In genomic region chr7:13057462-13058200, GRCh38 we compare ENCODE assay signal across 9 cellular contexts.
A peak's percentile ranks its signal among the peaks of the same experiment; 100 is the strongest.
DNase-seq lines count a peak whose midpoint lies in the region; ATAC-seq and TF ChIP-seq lines count a peak whose summit lies in the region.
"Had no signal": no experiment of that assay in that cellular context is flagged by ENCODE, and none has a peak within 500 bp of the region (broad histone marks: within the 10 kb centered on the region; RNA-seq: fewer than 3 reads in every experiment).

No MANE protein-coding gene starts in this region.

- no peaks in the 10 kb centered on the region for H3K79me2 ChIP-seq in hepatocyte

- no peak for TF ChIP-seq RAD21 in IMR-90 (IDR thresholded peaks at IDR 0.05; ENCODE audit: low read length)

- H2BK20ac ChIP-seq in IMR-90 (ENCODE audit: low read depth, low read length): peak overlapping the region; percentile 90

- H3K36me3 ChIP-seq in IMR-90 (ENCODE audit: control insufficient read depth, insufficient read depth, low read length) (no peaks in the 10 kb centered on the region), hepatocyte (replicated peaks; ENCODE audit: insufficient read depth, low read depth) (no peaks in the 10 kb centered on the region), BE2C (no peaks in the 10 kb centered on the region)
- H3K36me3 ChIP-seq: cardiac muscle cell had no signal

- in situ Hi-C loops in IMR-90 (cut with MboI; ENCODE audit: low sequenced_read_pairs): no loop called here

- H3K4me1 ChIP-seq in IMR-90 (ENCODE audit: control insufficient read depth, insufficient read depth, low read length) (peaks cover 4% of the 10 kb centered on the region; the same call in 1 of the 2 replicates), hepatocyte (ENCODE audit: insufficient read depth) (no peaks in the 10 kb centered on the region), BE2C (no peaks in the 10 kb centered on the region)

- peak overlapping the region; percentile 75 for H2AFZ ChIP-seq in IMR-90 (replicated peaks; ENCODE audit: low read length, poor library complexity)
- H2AFZ ChIP-seq in hepatocyte: peak overlapping the region; percentile 19

- intact Hi-C loops in IMR-90 (cut with micrococcal nuclease): no loop called here

- H3K27me3 ChIP-seq in IMR-90 (ENCODE audit: control insufficient read depth, insufficient read depth, low read length): no peaks in the 10 kb centered on the region
- no peaks in the 10 kb centered on the region for H3K27me3 ChIP-seq in hepatocyte
- no peaks in the 10 kb centered on the region; the same call in 1 of the 2 replicates for H3K27me3 ChIP-seq in BE2C
- H3K27me3 ChIP-seq: cardiac muscle cell had no signal

- no peak for TF ChIP-seq CTCF in IMR-90 (conservative IDR thresholded peaks at IDR 0.05; ENCODE audit: low read depth, low read length)
- TF ChIP-seq CTCF in hepatocyte (IDR thresholded peaks at IDR 0.05; ENCODE audit: poor library complexity): no peak
- no peak for TF ChIP-seq CTCF in endothelial cell (IDR thresholded peaks at IDR 0.05; ENCODE audit: unreplicated experiment)
- TF ChIP-seq CTCF in BE2C (IDR thresholded peaks at IDR 0.05; ENCODE audit: low read depth, low read length): no peak

- dilution Hi-C loops in IMR-90 (cut with HindIII; ENCODE audit: low sequenced_read_pairs, unreplicated experiment): no loop called here

- no peaks in the 10 kb centered on the region for H3K27me3 Mint-ChIP-seq in endothelial cell (ENCODE audit: unreplicated experiment)

- H3K18ac ChIP-seq in IMR-90 (ENCODE audit: low read depth, low read length): peak overlapping the region; percentile 98

- peak overlapping the region; percentile 97 for H4K5ac ChIP-seq in IMR-90 (ENCODE audit: low read depth, low read length)

- no CpG with 5 or more reads among the region's 6 CpGs for WGBS in IMR-90 (ENCODE audit: extremely low coverage in 2 of 2, insufficient read length in 1 of 2), 2 experiments
- WGBS in hepatocyte (ENCODE audit: low lambda C conversion rate, missing lambda C conversion rate): 90% methylated on average over 6 of the region's 6 CpGs

- H2BK120ac ChIP-seq in IMR-90 (ENCODE audit: low read depth, low read length): peak overlapping the region; percentile 88

- no peak overlapping the region for H2AK9ac ChIP-seq in IMR-90 (replicated peaks; ENCODE audit: low read depth, low read length, poor library complexity)

- POLR2A ChIA-PET in IMR-90 (lab: Charles Lee; ENCODE audit: unreplicated experiment): no interaction called here

- no peaks in the 10 kb centered on the region for H3K79me1 ChIP-seq in IMR-90 (ENCODE audit: low read depth in 1 of 2, low read length in 2 of 2)

- H3K9me2 ChIP-seq in hepatocyte (replicated peaks; ENCODE audit: insufficient read depth): no peaks in the 10 kb centered on the region

- peak overlapping the region; percentile 81; the same call in 2 of the 3 replicates for H2BK15ac ChIP-seq in IMR-90 (ENCODE audit: low read depth, low read length)

- no peaks in the 10 kb centered on the region for H4K20me1 ChIP-seq in IMR-90 (ENCODE audit: insufficient read depth, low read length)
- no peaks in the 10 kb centered on the region for H4K20me1 ChIP-seq in hepatocyte (ENCODE audit: insufficient read depth, poor library complexity, severe bottlenecking)

- H3K14ac ChIP-seq in IMR-90 (replicated peaks; ENCODE audit: low read depth, low read length): peak overlapping the region; percentile 81

- peak overlapping the region; percentile 69 for H2BK5ac ChIP-seq in IMR-90 (ENCODE audit: low read depth, low read length, poor library complexity, severe bottlenecking)

- no peak overlapping the region for H3K56ac ChIP-seq in IMR-90 (ENCODE audit: extremely low read depth, insufficient read depth, low read length)

- H3K36me3 Mint-ChIP-seq in endothelial cell (ENCODE audit: low read depth, unreplicated experiment): no peaks in the 10 kb centered on the region

- H3K4me3 ChIP-seq in IMR-90 (ENCODE audit: insufficient read depth, low read depth, low read length) (no peak overlapping the region), hepatocyte (no peak overlapping the region), BE2C (ENCODE audit: low read depth, low read length) (no peak overlapping the region)
- H3K4me3 ChIP-seq: cardiac muscle cell had no signal

- H3K27ac ChIP-seq in IMR-90 (ENCODE audit: insufficient read depth, low read length) (no peak overlapping the region; the same call in 1 of the 2 replicates), hepatocyte (no peak overlapping the region)
- H3K27ac ChIP-seq: cardiac muscle cell had no signal

- H3K4me1 Mint-ChIP-seq in endothelial cell (ENCODE audit: unreplicated experiment): peaks cover 18% of the 10 kb centered on the region

- H3K9me3 ChIP-seq in IMR-90 (ENCODE audit: control insufficient read depth, insufficient read depth, low read length) (no peaks in the 10 kb centered on the region), hepatocyte (ENCODE audit: low read depth) (no peaks in the 10 kb centered on the region), BE2C (no peaks in the 10 kb centered on the region)

- CTCF ChIA-PET in IMR-90 (lab: Yijun Ruan, JAX): no interaction called here

- no peak overlapping the region for H3K4me3 Mint-ChIP-seq in endothelial cell (ENCODE audit: unreplicated experiment)

- peak overlapping the region; percentile 86 to 89 for H4K8ac ChIP-seq in IMR-90 (ENCODE audit: low read depth in 2 of 2, low read length in 2 of 2)

- H3K9ac ChIP-seq in IMR-90 (ENCODE audit: low read depth, low read length): no peak overlapping the region

- peak overlapping the region; percentile 74 for H4K91ac ChIP-seq in IMR-90 (ENCODE audit: insufficient read depth, low read depth, low read length)

- H3K4me2 ChIP-seq in IMR-90 (ENCODE audit: low read depth, low read length) (peak overlapping the region; percentile 88), hepatocyte (peak overlapping the region; percentile 20)

- no peaks in the 10 kb centered on the region for H3K9me1 ChIP-seq in IMR-90 (ENCODE audit: insufficient read depth, low read length)

- DNase-seq in IMR-90: no peak
- no peak for DNase-seq in hepatocyte (ENCODE audit: low spot score)
- DNase-seq in endothelial cell (ENCODE audit: low spot score): no peak
- no peak for DNase-seq in NCI-H1436 treated with DMSO at 0.1 percent for 48 hours (lab: John Stamatoyannopoulos, UW)
- DNase-seq in NCI-H1694 treated with DMSO at 0.1 percent for 48 hours (lab: John Stamatoyannopoulos, UW): no peak
- no peak for DNase-seq in BE2C

- no peak overlapping the region for H3K27ac Mint-ChIP-seq in endothelial cell (ENCODE audit: unreplicated experiment)

- no peak for TF ChIP-seq POLR2A in IMR-90 (IDR thresholded peaks at IDR 0.05; ENCODE audit: low read depth, low read length)

- H2AK5ac ChIP-seq in IMR-90 (ENCODE audit: low read depth, low read length): no peak overlapping the region

- no peaks in the 10 kb centered on the region for H3K9me3 Mint-ChIP-seq in endothelial cell (ENCODE audit: unreplicated experiment)

- ATAC-seq in GM18499 (IDR thresholded peaks at IDR 0.05; ENCODE audit: insufficient read depth, unreplicated experiment): peak; percentile 95
- peak; percentile 98 for ATAC-seq in GM21528 (IDR thresholded peaks at IDR 0.05; ENCODE audit: low FRiP score, unreplicated experiment)
- ATAC-seq in IMR-90 (ENCODE audit: low read depth): no peak; the same call in 1 of the 2 replicates

- H3K23ac ChIP-seq in IMR-90 (ENCODE audit: low read depth, low read length): no peak overlapping the region; the same call in 1 of the 2 replicates

- no TSS peak for BruUV-seq in IMR-90 (replicated peaks; lab: Mats Ljungman, UMichigan)

- H3K4ac ChIP-seq in IMR-90 (ENCODE audit: low read depth, low read length): peak overlapping the region; percentile 82; the same call in 1 of the 2 replicates

TF ChIP-seq in IMR-90, 13 proteins besides CTCF, POLR2A, EP300 and RAD21:
- TF ChIP-seq BHLHE40 (IDR thresholded peaks at IDR 0.05; ENCODE audit: low read depth, low read length) (no peak), MAFK (IDR thresholded peaks at IDR 0.05; ENCODE audit: low read depth, low read length) (no peak), USF2 (IDR thresholded peaks at IDR 0.05; ENCODE audit: low read depth, low read length) (no peak)
